32 cellular contexts compared by ENCODE assay signal in the genomic region with DNA sequence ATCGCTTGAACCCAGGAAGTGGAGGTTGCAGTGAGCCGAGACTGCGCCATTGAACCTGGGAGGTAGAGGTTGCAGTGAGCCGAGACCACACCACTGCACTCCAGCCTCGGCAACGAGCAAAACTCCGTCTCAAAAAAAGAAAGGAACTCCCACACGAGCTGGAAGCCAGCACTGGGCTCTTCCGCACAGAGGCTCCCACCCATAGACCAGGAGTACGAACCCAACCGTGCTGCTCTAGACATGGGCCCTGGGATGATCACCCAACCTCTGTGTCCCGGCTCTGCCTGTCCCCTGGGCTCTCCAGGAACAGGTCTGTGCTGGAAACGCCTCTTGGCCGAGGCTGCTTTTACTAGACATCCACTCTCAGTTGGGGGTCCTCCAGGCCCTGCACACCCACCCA. TPM values are rescaled to one million over a fixed set of nuclear protein-coding genes. Genes with fewer than 3 reads are reported as not detected.
DNase-seq lines count a peak whose midpoint lies in the region; ATAC-seq, FAIRE-seq and TF ChIP-seq lines count a peak whose summit lies in the region.
"Had no signal": no experiment of that assay in that cellular context is flagged by ENCODE, and none has a peak within 500 bp of the region (broad histone marks: within the 10 kb centered on the region; RNA-seq: fewer than 3 reads in every experiment).

No MANE protein-coding gene starts in this region.

- DNase-seq in activated T-cell treated with anti-CD3 and anti-CD28 coated beads, Interleukin-2, amount 50 U/mL, for 24 hours = no peak
- no peak for DNase-seq in activated T-cell treated with anti-CD3 and anti-CD28 coated beads, Interleukin-2, amount 50 U/mL, for 72 hours
- DNase-seq in astrocyte (ENCODE audit: low read depth) (no peak), kidney (no peak), psoas muscle (no peak)
- DNase-seq in effector memory CD8-positive, alpha-beta T cell = no peak
- DNase-seq: activated CD4-positive, alpha-beta memory T cell treated with anti-CD3 and anti-CD28 coated beads for 36 hours; activated CD8-positive, alpha-beta memory T cell treated with anti-CD3 and anti-CD28 coated beads, Interleukin-2, amount 50 U/mL, for 4 hours; aorta; IMR-90; left ventricle myocardium inferior; NCI-H1092; NCI-H1930; NCI-H524 treated with DMSO at 0.1 percent for 48 hours; pancreas; stimulated activated CD4-positive, alpha-beta T cell treated with anti-CD3 and anti-CD28 coated beads, Interleukin-4, amount 100 ng/mL, for 4 hours; testis had no signal

- H3K4me2 ChIP-seq in astrocyte (ENCODE audit: low read length) = no peak overlapping the region

- H3K4me1 ChIP-seq in astrocyte (ENCODE audit: insufficient read depth, low read length) (peaks cover 23% of the 10 kb centered on the region), kidney (ENCODE audit: control insufficient read depth in 1 of 2, insufficient read depth in 1 of 2, low read depth in 1 of 2, low read length in 2 of 2) (peaks cover 16 to 27% of the 10 kb centered on the region in 2 donors), psoas muscle (peaks cover 67% of the 10 kb centered on the region)

- H3K4me1 Mint-ChIP-seq in activated T-cell treated with anti-CD3 and anti-CD28 coated beads, Interleukin-2, amount 50 U/mL, for 24 hours (ENCODE audit: low read depth) = peaks cover 57% of the 10 kb centered on the region
- H3K4me1 Mint-ChIP-seq in activated T-cell treated with anti-CD3 and anti-CD28 coated beads, Interleukin-2, amount 50 U/mL, for 72 hours (ENCODE audit: low read depth) = peaks cover 40% of the 10 kb centered on the region
- H3K4me1 Mint-ChIP-seq in astrocyte (ENCODE audit: low read depth, unreplicated experiment) = peaks cover 11% of the 10 kb centered on the region
- H3K4me1 Mint-ChIP-seq in effector memory CD8-positive, alpha-beta T cell (ENCODE audit: low read depth in 2 of 2) = peaks cover 32 to 35% of the 10 kb centered on the region in 2 donors

- TF ChIP-seq CTCF in astrocyte (IDR thresholded peaks at IDR 0.05; ENCODE audit: insufficient read depth, low read depth, low read length) = no peak
- no peak for TF ChIP-seq CTCF in kidney (IDR thresholded peaks at IDR 0.05; ENCODE audit: borderline replicate concordance, extremely low read depth, insufficient read depth)
- no peak for TF ChIP-seq CTCF in psoas muscle (IDR thresholded peaks at IDR 0.05)

- H3K9ac ChIP-seq in astrocyte (ENCODE audit: low read length) = no peak overlapping the region
- peak overlapping the region in 1 of 2 donors; percentile 46 for H3K9ac ChIP-seq in kidney (ENCODE audit: low read length in 2 of 2)

- no peak overlapping the region for H3K4me3 ChIP-seq in astrocyte (ENCODE audit: insufficient read depth, low read depth, low read length)
- no peak overlapping the region for H3K4me3 ChIP-seq in kidney (ENCODE audit: low read length in 2 of 2)
- H3K4me3 ChIP-seq in psoas muscle = no peak overlapping the region
- H3K4me3 ChIP-seq: left ventricle myocardium inferior, pancreas, testis had no signal

- H3K79me2 ChIP-seq in astrocyte (ENCODE audit: insufficient read depth, low read length) = peaks cover 99% of the 10 kb centered on the region

- H2AFZ ChIP-seq in astrocyte (ENCODE audit: low read depth, low read length) = no peak overlapping the region

- 67 to 80% (median 70%) methylated on average over 14 of the region's 14 CpGs for WGBS in psoas muscle, 3 donors

- no peak overlapping the region for H3K27ac ChIP-seq in astrocyte (ENCODE audit: low read depth, low read length)
- peak overlapping the region; percentile 77 to 78 for H3K27ac ChIP-seq in kidney (ENCODE audit: low read depth in 2 of 2, low read length in 2 of 2)
- H3K27ac ChIP-seq in psoas muscle = peak overlapping the region; percentile 91
- H3K27ac ChIP-seq: 22Rv1, left ventricle myocardium inferior, testis had no signal

- H3K4me3 Mint-ChIP-seq in activated T-cell treated with anti-CD3 and anti-CD28 coated beads, Interleukin-2, amount 50 U/mL, for 24 hours = no peak overlapping the region
- no peak overlapping the region for H3K4me3 Mint-ChIP-seq in activated T-cell treated with anti-CD3 and anti-CD28 coated beads, Interleukin-2, amount 50 U/mL, for 72 hours
- no peak overlapping the region for H3K4me3 Mint-ChIP-seq in astrocyte (ENCODE audit: unreplicated experiment)
- no peak overlapping the region for H3K4me3 Mint-ChIP-seq in effector memory CD8-positive, alpha-beta T cell
- H3K4me3 Mint-ChIP-seq: activated CD4-positive, alpha-beta memory T cell treated with anti-CD3 and anti-CD28 coated beads for 36 hours; activated T-helper 17 cell treated with anti-CD3 and anti-CD28 coated beads, Interleukin-2, amount 50 U/mL, for 72 hours; central memory CD8-positive, alpha-beta T cell; dendritic cell treated with granulocyte-macrophage colony-stimulating factor and Interleukin-4, amounts not matched to agents 40 ng/mL and 50 ng/mL, for 4 days; natural killer cell treated with Interleukin-12 subunit alpha and Interleukin-12 subunit beta and Interleukin-15 and Interleukin-18, amount 100 ng/mL, for 72 hours; stimulated activated memory B cell treated with anti-CD40 and anti-IgM and Interleukin-4, amounts not matched to agents 10 μg/mL and 1 μg/mL and 100 μg/mL, for 72 hours had no signal

- H3K36me3 ChIP-seq in astrocyte (ENCODE audit: insufficient read depth, low read length) (no peaks in the 10 kb centered on the region), kidney (ENCODE audit: control insufficient read depth in 1 of 2, insufficient read depth in 2 of 2, low read length in 2 of 2) (peaks cover 0 to 1% of the 10 kb centered on the region in 2 donors), psoas muscle (ENCODE audit: insufficient read depth in 1 of 2, low read depth in 1 of 2) (peaks cover 0 to 2% of the 10 kb centered on the region in 2 donors)
- H3K36me3 ChIP-seq: pancreas had no signal

- FAIRE-seq in astrocyte (lab: Jason Lieb, UNC) = no peak
- no peak for FAIRE-seq in kidney (lab: Jason Lieb, UNC)
- FAIRE-seq: D721Med, endometrium, GM12891, H1, pancreas had no signal

- intact Hi-C loops in kidney (cut with DNase I) = no loop called here
- intact Hi-C loops in psoas muscle (cut with DNase I) = no loop called here

- H3K9me3 ChIP-seq in astrocyte (ENCODE audit: insufficient read depth, low read depth, low read length) (no peaks in the 10 kb centered on the region), kidney (ENCODE audit: control insufficient read depth in 1 of 2, low read length in 2 of 2) (no peaks in the 10 kb centered on the region), psoas muscle (no peaks in the 10 kb centered on the region)
- H3K9me3 ChIP-seq: left ventricle myocardium inferior, pancreas, testis had no signal

- H4K20me1 ChIP-seq in astrocyte (ENCODE audit: insufficient read depth, low read length) = peaks cover 82% of the 10 kb centered on the region

- peak overlapping the region; percentile 18 for H3K27ac Mint-ChIP-seq in activated T-cell treated with anti-CD3 and anti-CD28 coated beads, Interleukin-2, amount 50 U/mL, for 24 hours
- no peak overlapping the region for H3K27ac Mint-ChIP-seq in activated T-cell treated with anti-CD3 and anti-CD28 coated beads, Interleukin-2, amount 50 U/mL, for 72 hours
- H3K27ac Mint-ChIP-seq in astrocyte (ENCODE audit: unreplicated experiment) = peak overlapping the region; percentile 18
- peak overlapping the region in 1 of 2 donors; percentile 63 for H3K27ac Mint-ChIP-seq in effector memory CD8-positive, alpha-beta T cell
- H3K27ac Mint-ChIP-seq: activated CD4-positive, alpha-beta memory T cell treated with anti-CD3 and anti-CD28 coated beads for 36 hours; stimulated activated memory B cell treated with anti-CD40 and anti-IgM and Interleukin-4, amounts not matched to agents 10 μg/mL and 1 μg/mL and 100 μg/mL, for 72 hours had no signal

- peaks cover 65% of the 10 kb centered on the region for H3K36me3 Mint-ChIP-seq in activated T-cell treated with anti-CD3 and anti-CD28 coated beads, Interleukin-2, amount 50 U/mL, for 24 hours (ENCODE audit: low read depth)
- H3K36me3 Mint-ChIP-seq in activated T-cell treated with anti-CD3 and anti-CD28 coated beads, Interleukin-2, amount 50 U/mL, for 72 hours (ENCODE audit: insufficient read depth in 2 of 2) = peaks cover 2 to 3% of the 10 kb centered on the region in 2 donors
- peaks cover 4% of the 10 kb centered on the region for H3K36me3 Mint-ChIP-seq in astrocyte (ENCODE audit: low read depth, unreplicated experiment)
- H3K36me3 Mint-ChIP-seq in effector memory CD8-positive, alpha-beta T cell (ENCODE audit: insufficient read depth) = peaks cover 26% of the 10 kb centered on the region
- H3K36me3 Mint-ChIP-seq: natural killer cell treated with Interleukin-12 subunit alpha and Interleukin-12 subunit beta and Interleukin-15 and Interleukin-18, amount 100 ng/mL, for 72 hours had no signal

- H3K27me3 ChIP-seq in astrocyte (ENCODE audit: insufficient read depth, low read length) (no peaks in the 10 kb centered on the region), psoas muscle (ENCODE audit: insufficient read depth in 3 of 3, low read length in 2 of 3) (no peaks in the 10 kb centered on the region)
- H3K27me3 ChIP-seq: pancreas, testis had no signal

- no peak for ATAC-seq in activated T-cell treated with anti-CD3 and anti-CD28 coated beads, Interleukin-2, amount 50 U/mL, for 72 hours (replicated peaks in 1 of 2)
- peak in 3 of 4 donors; percentile 1 to 9 (median 4) for ATAC-seq in psoas muscle
- no peak for ATAC-seq in effector memory CD8-positive, alpha-beta T cell (replicated peaks)
- no peak for ATAC-seq in GM19023 (IDR thresholded peaks at IDR 0.05; ENCODE audit: unreplicated experiment)
- ATAC-seq in HG03175 (IDR thresholded peaks at IDR 0.05; ENCODE audit: unreplicated experiment) = no peak
- ATAC-seq: activated CD4-positive, CD25-positive, alpha-beta regulatory T cell treated with anti-CD3 and anti-CD28 coated beads, Interleukin-2, amount 50 U/mL, for 24 hours; activated naive CD4-positive, alpha-beta T cell treated with anti-CD3 and anti-CD28 coated beads, Interleukin-2, amount 50 U/mL, for 72 hours; activated T-helper 17 cell treated with anti-CD3 and anti-CD28 coated beads, Interleukin-2, amount 50 U/mL, for 72 hours; natural killer cell treated with Interleukin-12 subunit alpha and Interleukin-12 subunit beta and Interleukin-15 and Interleukin-18, amount 100 ng/mL, for 72 hours; sciatic nerve; stimulated activated memory B cell treated with anti-CD40 and anti-IgM and Interleukin-4, amounts not matched to agents 10 μg/mL and 1 μg/mL and 100 μg/mL, for 72 hours had no signal

- H3K27me3 Mint-ChIP-seq in activated T-cell treated with anti-CD3 and anti-CD28 coated beads, Interleukin-2, amount 50 U/mL, for 24 hours = no peaks in the 10 kb centered on the region
- H3K27me3 Mint-ChIP-seq in activated T-cell treated with anti-CD3 and anti-CD28 coated beads, Interleukin-2, amount 50 U/mL, for 72 hours (ENCODE audit: low read depth) = no peaks in the 10 kb centered on the region
- no peaks in the 10 kb centered on the region for H3K27me3 Mint-ChIP-seq in astrocyte (ENCODE audit: low read depth, unreplicated experiment)
- H3K27me3 Mint-ChIP-seq in effector memory CD8-positive, alpha-beta T cell = no peaks in the 10 kb centered on the region
- H3K27me3 Mint-ChIP-seq: activated CD4-positive, alpha-beta memory T cell treated with anti-CD3 and anti-CD28 coated beads for 36 hours; activated T-helper 17 cell treated with anti-CD3 and anti-CD28 coated beads, Interleukin-2, amount 50 U/mL, for 72 hours; central memory CD8-positive, alpha-beta T cell; dendritic cell treated with granulocyte-macrophage colony-stimulating factor and Interleukin-4, amounts not matched to agents 40 ng/mL and 50 ng/mL, for 4 days; natural killer cell treated with Interleukin-12 subunit alpha and Interleukin-12 subunit beta and Interleukin-15 and Interleukin-18, amount 100 ng/mL, for 72 hours; stimulated activated memory B cell treated with anti-CD40 and anti-IgM and Interleukin-4, amounts not matched to agents 10 μg/mL and 1 μg/mL and 100 μg/mL, for 72 hours had no signal

- H3K9me3 Mint-ChIP-seq in activated T-cell treated with anti-CD3 and anti-CD28 coated beads, Interleukin-2, amount 50 U/mL, for 24 hours = no peaks in the 10 kb centered on the region
- no peaks in the 10 kb centered on the region for H3K9me3 Mint-ChIP-seq in activated T-cell treated with anti-CD3 and anti-CD28 coated beads, Interleukin-2, amount 50 U/mL, for 72 hours
- no peaks in the 10 kb centered on the region for H3K9me3 Mint-ChIP-seq in astrocyte (ENCODE audit: unreplicated experiment)
- no peaks in the 10 kb centered on the region for H3K9me3 Mint-ChIP-seq in effector memory CD8-positive, alpha-beta T cell
- H3K9me3 Mint-ChIP-seq: activated CD4-positive, alpha-beta memory T cell treated with anti-CD3 and anti-CD28 coated beads for 36 hours; activated naive CD4-positive, alpha-beta T cell treated with anti-CD3 and anti-CD28 coated beads, Interleukin-2, amount 50 U/mL, for 72 hours; activated T-helper 17 cell treated with anti-CD3 and anti-CD28 coated beads, Interleukin-2, amount 50 U/mL, for 72 hours; central memory CD8-positive, alpha-beta T cell; dendritic cell treated with granulocyte-macrophage colony-stimulating factor and Interleukin-4, amounts not matched to agents 40 ng/mL and 50 ng/mL, for 4 days; natural killer cell treated with Interleukin-12 subunit alpha and Interleukin-12 subunit beta and Interleukin-15 and Interleukin-18, amount 100 ng/mL, for 72 hours; stimulated activated memory B cell treated with anti-CD40 and anti-IgM and Interleukin-4, amounts not matched to agents 10 μg/mL and 1 μg/mL and 100 μg/mL, for 72 hours had no signal

RNA-seq across cellular contexts. Expression of a gene that starts 12.0 kb away (rescaled TPM):
- total RNA-seq in activated T-cell treated with anti-CD3 and anti-CD28 coated beads, Interleukin-2, amount 50 U/mL, for 72 hours = 10 to 100 TPM; 50.4 to 55.4 TPM
- 21.7 and 25.6 TPM in 2 replicates for total RNA-seq in astrocyte
- 32.0 TPM for total RNA-seq in kidney
- polyA plus RNA-seq in kidney (ENCODE audit: insufficient read depth, low read depth, low replicate concordance) = 5.7 TPM
- 10 to 100 TPM; 11.2 to 25.9 (median 22.1) TPM for total RNA-seq in psoas muscle
- polyA plus RNA-seq in psoas muscle = 10 to 100 TPM in 2 of 3 donors, 1 to 10 TPM in 1; 7.6 to 16.3 (median 15.5) TPM

RNA-seq across cellular contexts. Expression of a gene that starts 24.4 kb away (rescaled TPM):
- 100 to 1,000 TPM; 111 to 114 TPM for total RNA-seq in activated T-cell treated with anti-CD3 and anti-CD28 coated beads, Interleukin-2, amount 50 U/mL, for 72 hours
- total RNA-seq in astrocyte (162 and 167 TPM in 2 replicates), kidney (125 TPM), psoas muscle (100 to 1,000 TPM in 2 of 4 donors, 10 to 100 TPM in 2; 71.9 to 103 (median 91.4) TPM)
- polyA plus RNA-seq in kidney (ENCODE audit: insufficient read depth, low read depth, low replicate concordance) (68.4 TPM), psoas muscle (100 to 1,000 TPM in 1 of 3 donors, 10 to 100 TPM in 2; 51.5 to 120 (median 76.0) TPM)

Comparison
In these comparisons a context has a peak if more than half of its experiments do, and no peak if none do; other contexts are left out.
1. ATAC-seq: peak in psoas muscle (3 of 4); none in activated T-cell treated with anti-CD3 and anti-CD28 coated beads, Interleukin-2, amount 50 U/mL, for 72 hours (0 of 2), effector memory CD8-positive, alpha-beta T cell (single experiment), GM19023 (single experiment) and HG03175 (single experiment).